In the genomic region with DNA sequence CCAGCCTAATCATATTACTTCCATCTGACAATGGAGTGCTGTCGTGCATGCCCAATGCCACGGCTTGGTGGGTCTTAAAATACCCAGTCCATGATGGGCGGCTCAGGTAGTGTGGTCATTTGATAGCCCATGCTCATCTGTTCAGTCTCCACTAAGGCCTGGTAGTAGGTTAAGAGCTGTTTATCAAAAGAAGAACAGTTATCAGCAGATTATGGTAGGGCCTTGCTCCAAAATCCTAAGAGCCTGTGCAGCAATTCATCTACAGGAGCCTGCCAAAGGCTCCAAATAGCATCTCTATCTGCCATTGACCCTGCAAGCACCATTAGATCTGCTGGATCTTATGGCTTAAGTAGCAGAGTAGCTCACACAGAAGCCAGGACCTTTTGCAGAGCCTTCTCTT, we compare ENCODE assay signal across 26 cellular contexts.
"Had no signal": no experiment of that assay in that cellular context is flagged by ENCODE, and none has a peak within 500 bp of the region (broad histone marks: within the 10 kb centered on the region; RNA-seq: fewer than 3 reads in every experiment).

No MANE protein-coding gene starts in this region.

- H3K36me3 ChIP-seq: stomach, suprapubic skin, thoracic aorta, thyroid gland, tibial artery, tibial nerve, transverse colon, upper lobe of left lung, upper lobe of right lung, uterus, vagina had no signal

- H3K4me3 ChIP-seq: stomach, suprapubic skin, testis, thoracic aorta, thyroid gland, tibial artery, tibial nerve, transverse colon, upper lobe of left lung, upper lobe of right lung, uterus, vagina had no signal

- ATAC-seq: stimulated activated effector memory CD8-positive, alpha-beta T cell treated with anti-CD3 and anti-CD28 coated beads, Interleukin-12 subunit alpha, Interleukin-12 subunit beta, amount 100 ng/mL, for 72 hours; stimulated activated memory B cell treated with anti-CD40 and anti-IgM and Interleukin-4, amounts not matched to agents 10 μg/mL and 1 μg/mL and 100 μg/mL, for 72 hours; stimulated activated naive B cell treated with anti-CD40 and anti-IgM and Interleukin-4, amounts not matched to agents 10 μg/mL and 1 μg/mL and 100 μg/mL, for 72 hours; stimulated activated naive CD8-positive, alpha-beta T cell treated with anti-CD3 and anti-CD28 coated beads, Interleukin-15, amount 100 ng/mL, for 72 hours; stimulated activated naive CD8-positive, alpha-beta T cell treated with anti-CD3 and anti-CD28 coated beads, Interleukin-15, Interleukin-2, amounts not matched to agents 100 U/mL and 50 U/mL, for 24 hours; upper lobe of right lung had no signal

- H3K27ac ChIP-seq: stomach, suprapubic skin, testis, thoracic aorta, thyroid gland, tibial artery, tibial nerve, transverse colon, upper lobe of left lung, upper lobe of right lung, uterus, vagina had no signal

- H3K27me3 ChIP-seq: stomach, suprapubic skin, testis, thyroid gland, tibial artery, tibial nerve, transverse colon, upper lobe of left lung, upper lobe of right lung, uterus, vagina had no signal

- DNase-seq: stimulated activated CD4-positive, alpha-beta T cell treated with anti-CD3 and anti-CD28 coated beads, Interleukin-2, amount 100 ng/mL, for 48 hours; stimulated activated CD4-positive, alpha-beta T cell treated with anti-CD3 and anti-CD28 coated beads, Interleukin-4, amount 100 ng/mL, for 1 hour; stimulated activated CD4-positive, alpha-beta T cell treated with anti-CD3 and anti-CD28 coated beads, Interleukin-4, amount 100 ng/mL, for 24 hours; stimulated activated CD4-positive, alpha-beta T cell treated with anti-CD3 and anti-CD28 coated beads, Interleukin-4, amount 100 ng/mL, for 4 hours; stimulated activated CD8-positive, alpha-beta memory T cell treated with anti-CD3 and anti-CD28 coated beads, Interleukin-4, amount 100 ng/mL, for 48 hours; stimulated activated naive B cell treated with anti-CD40 and anti-IgM and Interleukin-4, amounts not matched to agents 10 μg/mL and 1 μg/mL and 100 μg/mL, for 72 hours; stimulated activated naive CD4-positive, alpha-beta T cell; stimulated activated naive CD4-positive, alpha-beta T cell treated with Interleukin-2 at 50 U/mL for 16 hours; stimulated activated naive CD8-positive, alpha-beta T cell treated with anti-CD3 and anti-CD28 coated beads, Interleukin-15, amount 100 ng/mL, for 72 hours; stimulated activated naive CD8-positive, alpha-beta T cell treated with anti-CD3 and anti-CD28 coated beads, Interleukin-15, Interleukin-2, amounts not matched to agents 100 U/mL and 50 U/mL, for 24 hours; stomach; substantia nigra; testis; thyroid gland; tibial artery; transverse colon; trophoblast cell; upper lobe of left lung; upper lobe of right lung; uterus had no signal

- H3K4me1 ChIP-seq: stomach, testis, tibial artery, transverse colon, upper lobe of left lung, upper lobe of right lung, uterus, vagina had no signal

- H3K9me3 ChIP-seq: stomach, suprapubic skin, testis, thoracic aorta, thyroid gland, tibial artery, tibial nerve, transverse colon, upper lobe of left lung, upper lobe of right lung, uterus, vagina had no signal
